ENCODE assay signal across 12 cellular contexts in genomic region chr7:157253850-157254249, GRCh38.
A peak's percentile ranks its signal among the peaks of the same experiment; 100 is the strongest.
DNase-seq lines count a peak whose midpoint lies in the region; ATAC-seq and TF ChIP-seq lines count a peak whose summit lies in the region.
"Had no signal": no experiment of that assay in that cellular context is flagged by ENCODE, and none has a peak within 500 bp of the region (broad histone marks: within the 10 kb centered on the region; RNA-seq: fewer than 3 reads in every experiment).

No MANE protein-coding gene starts in this region.

- H3K27me3 Mint-ChIP-seq in WTC11 (ENCODE audit: low read depth): no peaks in the 10 kb centered on the region

- POLR2A ChIA-PET in WTC11 (lab: Charles Lee): no interaction called here

- no peaks in the 10 kb centered on the region for H3K9me3 ChIP-seq in right atrium auricular region
- H3K9me3 ChIP-seq: neutrophil had no signal

- CTCF ChIA-PET in WTC11 (lab: Charles Lee): no interaction called here

- H3K27me3 ChIP-seq in right atrium auricular region: no peaks in the 10 kb centered on the region
- H3K27me3 ChIP-seq: neutrophil had no signal

- DNase-seq in Right ventricle myocardium superior: peak; percentile 84
- DNase-seq in right atrium auricular region (ENCODE audit: low spot score): no peak
- DNase-seq in WTC11 (ENCODE audit: low spot score): no peak
- peak; percentile 92 for DNase-seq in left lobe of liver (ENCODE audit: low spot score)
- DNase-seq in GM19240 (ENCODE audit: insufficient read length, low spot score): no peak
- DNase-seq in DMS114 treated with DMSO at 0.1 percent for 48 hours (lab: John Stamatoyannopoulos, UW; ENCODE audit: unreplicated experiment): no peak
- no peak for DNase-seq in NK-92 treated with Interleukin-12 subunit alpha and Interleukin-12 subunit beta, amount 100 ng/mL, for 24 hours (lab: John Stamatoyannopoulos, UW)
- DNase-seq: IMR-90, WERI-Rb-1 had no signal

- H3K27ac Mint-ChIP-seq in WTC11: 0 out of 2 replicates have a peak overlapping the region, but pooled peaks have one; percentile 41
- H3K27ac Mint-ChIP-seq: activated T-helper 2 cell treated with anti-CD3 and anti-CD28 coated beads, Interferon-gamma antibody, Interleukin-2, Interleukin-4, amounts not matched to agents 10 μg/mL and 5 μg/mL and 100 μg/mL, durations not matched to agents 14 hours and 24 hours and 36 hours had no signal

- ATAC-seq in Right ventricle myocardium superior (ENCODE audit: poor library complexity) (peak; percentile 83), WTC11 (no peak), left lobe of liver (peak; percentile 95), HG03097 (IDR thresholded peaks at IDR 0.05; ENCODE audit: low FRiP score, unreplicated experiment) (no peak)

- no peaks in the 10 kb centered on the region for H3K4me1 Mint-ChIP-seq in WTC11

- no peaks in the 10 kb centered on the region for H3K9me3 Mint-ChIP-seq in WTC11
- H3K9me3 Mint-ChIP-seq: activated T-helper 2 cell treated with anti-CD3 and anti-CD28 coated beads, Interferon-gamma antibody, Interleukin-2, Interleukin-4, amounts not matched to agents 10 μg/mL and 5 μg/mL and 100 μg/mL, durations not matched to agents 14 hours and 24 hours and 36 hours had no signal

- peaks cover 60% of the 10 kb centered on the region for H3K36me3 Mint-ChIP-seq in WTC11

- H3K4me3 ChIP-seq in right atrium auricular region: no peak overlapping the region

- TF ChIP-seq CTCF in right atrium auricular region (IDR thresholded peaks at IDR 0.05) (peak in 1 of 2 donors; percentile 45), WTC11 (IDR thresholded peaks at IDR 0.05) (no peak)

- intact Hi-C loops in Right ventricle myocardium superior (cut with DNase I): no loop called here

- H3K4me3 Mint-ChIP-seq in WTC11: no peak overlapping the region

- H3K36me3 ChIP-seq in right atrium auricular region: peaks cover 62% of the 10 kb centered on the region

- H3K27ac ChIP-seq in right atrium auricular region: no peak overlapping the region
- H3K27ac ChIP-seq: neutrophil, WERI-Rb-1 had no signal

- no peaks in the 10 kb centered on the region for H3K4me1 ChIP-seq in right atrium auricular region

TF ChIP-seq in WTC11, 78 proteins besides CTCF, POLR2A, EP300 and RAD21:
- TF ChIP-seq MXD4 (CRISPR knock-in tag; IDR thresholded peaks at IDR 0.05; ENCODE audit: borderline replicate concordance) (no peak), E2F1 (CRISPR knock-in tag; IDR thresholded peaks at IDR 0.05) (no peak), NR2C2 (CRISPR knock-in tag; IDR thresholded peaks at IDR 0.05) (no peak), ZNF317 (CRISPR knock-in tag; IDR thresholded peaks at IDR 0.05; ENCODE audit: borderline replicate concordance, low read depth) (no peak), SP1 (CRISPR knock-in tag; conservative IDR thresholded peaks at IDR 0.05) (no peak), FOXK1 (CRISPR knock-in tag; IDR thresholded peaks at IDR 0.05) (no peak)
- TF ChIP-seq, protein P1, sequence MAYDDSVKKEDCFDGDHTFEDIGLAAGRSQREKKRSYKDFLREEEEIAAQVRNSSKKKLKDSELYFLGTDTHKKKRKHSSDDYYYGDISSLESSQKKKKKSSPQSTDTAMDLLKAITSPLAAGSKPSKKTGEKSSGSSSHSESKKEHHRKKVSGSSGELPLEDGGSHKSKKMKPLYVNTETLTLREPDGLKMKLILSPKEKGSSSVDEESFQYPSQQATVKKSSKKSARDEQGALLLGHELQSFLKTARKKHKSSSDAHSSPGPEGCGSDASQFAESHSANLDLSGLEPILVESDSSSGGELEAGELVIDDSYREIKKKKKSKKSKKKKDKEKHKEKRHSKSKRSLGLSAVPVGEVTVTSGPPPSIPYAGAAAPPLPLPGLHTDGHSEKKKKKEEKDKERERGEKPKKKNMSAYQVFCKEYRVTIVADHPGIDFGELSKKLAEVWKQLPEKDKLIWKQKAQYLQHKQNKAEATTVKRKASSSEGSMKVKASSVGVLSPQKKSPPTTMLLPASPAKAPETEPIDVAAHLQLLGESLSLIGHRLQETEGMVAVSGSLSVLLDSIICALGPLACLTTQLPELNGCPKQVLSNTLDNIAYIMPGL (CRISPR knock-in tag; IDR thresholded peaks at IDR 0.05): no peak
- TF ChIP-seq, protein P2, sequence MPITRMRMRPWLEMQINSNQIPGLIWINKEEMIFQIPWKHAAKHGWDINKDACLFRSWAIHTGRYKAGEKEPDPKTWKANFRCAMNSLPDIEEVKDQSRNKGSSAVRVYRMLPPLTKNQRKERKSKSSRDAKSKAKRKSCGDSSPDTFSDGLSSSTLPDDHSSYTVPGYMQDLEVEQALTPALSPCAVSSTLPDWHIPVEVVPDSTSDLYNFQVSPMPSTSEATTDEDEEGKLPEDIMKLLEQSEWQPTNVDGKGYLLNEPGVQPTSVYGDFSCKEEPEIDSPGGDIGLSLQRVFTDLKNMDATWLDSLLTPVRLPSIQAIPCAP (CRISPR knock-in tag; IDR thresholded peaks at IDR 0.05): no peak
- TF ChIP-seq, protein P3, sequence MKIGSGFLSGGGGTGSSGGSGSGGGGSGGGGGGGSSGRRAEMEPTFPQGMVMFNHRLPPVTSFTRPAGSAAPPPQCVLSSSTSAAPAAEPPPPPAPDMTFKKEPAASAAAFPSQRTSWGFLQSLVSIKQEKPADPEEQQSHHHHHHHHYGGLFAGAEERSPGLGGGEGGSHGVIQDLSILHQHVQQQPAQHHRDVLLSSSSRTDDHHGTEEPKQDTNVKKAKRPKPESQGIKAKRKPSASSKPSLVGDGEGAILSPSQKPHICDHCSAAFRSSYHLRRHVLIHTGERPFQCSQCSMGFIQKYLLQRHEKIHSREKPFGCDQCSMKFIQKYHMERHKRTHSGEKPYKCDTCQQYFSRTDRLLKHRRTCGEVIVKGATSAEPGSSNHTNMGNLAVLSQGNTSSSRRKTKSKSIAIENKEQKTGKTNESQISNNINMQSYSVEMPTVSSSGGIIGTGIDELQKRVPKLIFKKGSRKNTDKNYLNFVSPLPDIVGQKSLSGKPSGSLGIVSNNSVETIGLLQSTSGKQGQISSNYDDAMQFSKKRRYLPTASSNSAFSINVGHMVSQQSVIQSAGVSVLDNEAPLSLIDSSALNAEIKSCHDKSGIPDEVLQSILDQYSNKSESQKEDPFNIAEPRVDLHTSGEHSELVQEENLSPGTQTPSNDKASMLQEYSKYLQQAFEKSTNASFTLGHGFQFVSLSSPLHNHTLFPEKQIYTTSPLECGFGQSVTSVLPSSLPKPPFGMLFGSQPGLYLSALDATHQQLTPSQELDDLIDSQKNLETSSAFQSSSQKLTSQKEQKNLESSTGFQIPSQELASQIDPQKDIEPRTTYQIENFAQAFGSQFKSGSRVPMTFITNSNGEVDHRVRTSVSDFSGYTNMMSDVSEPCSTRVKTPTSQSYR (CRISPR knock-in tag; IDR thresholded peaks at IDR 0.05): no peak

Comparison
In these comparisons a context has a peak if more than half of its experiments do, and no peak if none do; other contexts are left out.
1. DNase-seq: peak in Right ventricle myocardium superior (single experiment) and left lobe of liver (single experiment); none in right atrium auricular region (single experiment), WTC11 (single experiment), GM19240 (single experiment), DMS114 treated with DMSO at 0.1 percent for 48 hours (single experiment) and NK-92 treated with Interleukin-12 subunit alpha and Interleukin-12 subunit beta, amount 100 ng/mL, for 24 hours (single experiment).
2. ATAC-seq: peak in Right ventricle myocardium superior (single experiment) and left lobe of liver (single experiment); none in WTC11 (single experiment) and HG03097 (single experiment).